In genomic region chr15:77500986-77501385, GRCh38 we compare ENCODE assay signal across 22 cellular contexts.
A peak's percentile ranks its signal among the peaks of the same experiment; 100 is the strongest.
DNase-seq lines count a peak whose midpoint lies in the region; ATAC-seq, FAIRE-seq and TF ChIP-seq lines count a peak whose summit lies in the region.
"Had no signal": no experiment of that assay in that cellular context is flagged by ENCODE, and none has a peak within 500 bp of the region (broad histone marks: within the 10 kb centered on the region; RNA-seq: fewer than 3 reads in every experiment).

No MANE protein-coding gene starts in this region.

- no peaks in the 10 kb centered on the region for H4K20me1 ChIP-seq in IMR-90 (ENCODE audit: insufficient read depth, low read length)
- H4K20me1 ChIP-seq: BLaER1 had no signal

- no peak overlapping the region for H3K14ac ChIP-seq in IMR-90 (replicated peaks; ENCODE audit: low read depth, low read length)

- H3K56ac ChIP-seq in IMR-90 (ENCODE audit: extremely low read depth, insufficient read depth, low read length): no peak overlapping the region

- no peak overlapping the region; the same call in 2 of the 3 replicates for H2BK15ac ChIP-seq in IMR-90 (ENCODE audit: low read depth, low read length)

- H4K5ac ChIP-seq in IMR-90 (ENCODE audit: low read depth, low read length): no peak overlapping the region

- no peaks in the 10 kb centered on the region for H3K27me3 ChIP-seq in IMR-90 (ENCODE audit: control insufficient read depth, insufficient read depth, low read length)
- no peaks in the 10 kb centered on the region for H3K27me3 ChIP-seq in adipocyte (replicated peaks; ENCODE audit: control insufficient read depth, insufficient read depth, low read length)
- H3K27me3 ChIP-seq: BLaER1 had no signal

- intact Hi-C loops in IMR-90 (cut with micrococcal nuclease): no loop called here

- no peaks in the 10 kb centered on the region for H3K9me3 ChIP-seq in IMR-90 (ENCODE audit: control insufficient read depth, insufficient read depth, low read length)
- no peaks in the 10 kb centered on the region for H3K9me3 ChIP-seq in adipocyte (ENCODE audit: control insufficient read depth, low read length)
- H3K9me3 ChIP-seq: BLaER1 had no signal

- no peak for TF ChIP-seq POLR2A in IMR-90 (IDR thresholded peaks at IDR 0.05; ENCODE audit: low read depth, low read length)

- H3K4me1 ChIP-seq in IMR-90 (ENCODE audit: control insufficient read depth, insufficient read depth, low read length): peaks cover 21% of the 10 kb centered on the region
- H3K4me1 ChIP-seq in adipocyte (ENCODE audit: control insufficient read depth, insufficient read depth, low read length): peaks cover 39% of the 10 kb centered on the region

- FAIRE-seq in D721Med (lab: Jason Lieb, UNC): no peak

- in situ Hi-C loops in IMR-90 (cut with MboI; ENCODE audit: low sequenced_read_pairs): no loop called here

- no peak overlapping the region for H3K4ac ChIP-seq in IMR-90 (ENCODE audit: low read depth, low read length)

- no peak overlapping the region for H2AK9ac ChIP-seq in IMR-90 (replicated peaks; ENCODE audit: low read depth, low read length, poor library complexity)

- peak overlapping the region; percentile 5; the same call in 1 of the 2 replicates for H2AK5ac ChIP-seq in IMR-90 (ENCODE audit: low read depth, low read length)

- H3K79me1 ChIP-seq in IMR-90 (ENCODE audit: low read depth in 1 of 2, low read length in 2 of 2): peaks cover 0 to 6% of the 10 kb centered on the region in 2 experiments; a peak in 2 of 4 replicates

- H3K36me3 ChIP-seq in IMR-90 (ENCODE audit: control insufficient read depth, insufficient read depth, low read length) (no peaks in the 10 kb centered on the region), adipocyte (ENCODE audit: control insufficient read depth, insufficient read depth, low read length, severe bottlenecking) (no peaks in the 10 kb centered on the region)
- H3K36me3 ChIP-seq: BLaER1 had no signal

- H2AFZ ChIP-seq in IMR-90 (replicated peaks; ENCODE audit: low read length, poor library complexity): no peak overlapping the region

- H3K27ac ChIP-seq in IMR-90 (ENCODE audit: insufficient read depth, low read length): no peak overlapping the region
- peak overlapping the region; percentile 45 for H3K27ac ChIP-seq in epithelial cell of prostate
- H3K27ac ChIP-seq: BLaER1 had no signal

- peak; percentile 2; the same call in 1 of the 2 replicates for ATAC-seq in IMR-90 (ENCODE audit: low read depth)
- ATAC-seq in GM21528 (IDR thresholded peaks at IDR 0.05; ENCODE audit: low FRiP score, unreplicated experiment): no peak
- ATAC-seq: HCT116; stimulated activated memory B cell treated with anti-CD40 and anti-IgM and Interleukin-4, amounts not matched to agents 10 μg/mL and 1 μg/mL and 100 μg/mL, for 72 hours had no signal

- no peak overlapping the region for H3K4me2 ChIP-seq in IMR-90 (ENCODE audit: low read depth, low read length)
- H3K4me2 ChIP-seq: BLaER1 had no signal

- BruUV-seq in IMR-90 (replicated peaks; lab: Mats Ljungman, UMichigan): no TSS peak

- no CpG with 5 or more reads among the region's 2 CpGs for WGBS in IMR-90 (ENCODE audit: extremely low coverage in 2 of 2, insufficient read length in 1 of 2), 2 experiments

- no peak overlapping the region for H3K4me3 ChIP-seq in IMR-90 (ENCODE audit: insufficient read depth, low read depth, low read length)
- H3K4me3 ChIP-seq in adipocyte (ENCODE audit: low read length): no peak overlapping the region
- no peak overlapping the region for H3K4me3 ChIP-seq in skeletal muscle cell (ENCODE audit: low read depth, low read length)
- H3K4me3 ChIP-seq: BLaER1 had no signal

- dilution Hi-C loops in IMR-90 (cut with HindIII; ENCODE audit: low sequenced_read_pairs, unreplicated experiment): no loop called here

- TF ChIP-seq CTCF in IMR-90 (conservative IDR thresholded peaks at IDR 0.05; ENCODE audit: low read depth, low read length) (no peak), D721Med (IDR thresholded peaks at IDR 0.05; ENCODE audit: insufficient read depth, missing control alignments) (no peak)

- peaks cover 5% of the 10 kb centered on the region; the same call in 1 of the 2 replicates for H3K9me1 ChIP-seq in IMR-90 (ENCODE audit: insufficient read depth, low read length)

- H2BK120ac ChIP-seq in IMR-90 (ENCODE audit: low read depth, low read length): no peak overlapping the region

- H2BK5ac ChIP-seq in IMR-90 (ENCODE audit: low read depth, low read length, poor library complexity, severe bottlenecking): no peak overlapping the region

- no peak overlapping the region for H2BK20ac ChIP-seq in IMR-90 (ENCODE audit: low read depth, low read length)

- POLR2A ChIA-PET in IMR-90 (lab: Charles Lee; ENCODE audit: unreplicated experiment): interaction anchor here (0.6 kb wide), 1 partner anchor 362 kb away, joined by 4 read pairs; no protein-coding TSS in a partner anchor

- no peak overlapping the region for H4K8ac ChIP-seq in IMR-90 (ENCODE audit: low read depth in 2 of 2, low read length in 2 of 2)

- CTCF ChIA-PET in IMR-90 (lab: Yijun Ruan, JAX): no interaction called here

- TF ChIP-seq RAD21 in IMR-90 (IDR thresholded peaks at IDR 0.05; ENCODE audit: low read length): no peak

- no peak overlapping the region for H4K91ac ChIP-seq in IMR-90 (ENCODE audit: insufficient read depth, low read depth, low read length)

- H3K18ac ChIP-seq in IMR-90 (ENCODE audit: low read depth, low read length): no peak overlapping the region

- DNase-seq in IMR-90 (peak; percentile 77), adipocyte (ENCODE audit: low read depth) (peak; percentile 45), epithelial cell of prostate (ENCODE audit: low read depth, low spot score) (no peak), skeletal muscle cell (ENCODE audit: low read depth) (peak; percentile 83), GM19238 (ENCODE audit: insufficient read length, low spot score) (no peak), D721Med (ENCODE audit: insufficient read length, low spot score) (no peak)
- DNase-seq: activated CD4-positive, CD25-positive, alpha-beta regulatory T cell treated with anti-CD3 and anti-CD28 coated beads, Interleukin-2, amount 50 U/mL, for 72 hours; activated effector memory CD4-positive, alpha-beta T cell treated with anti-CD3 and anti-CD28 coated beads, Interleukin-2, amount 50 U/mL, for 16 hours; aorta; cortex of kidney; erythroblast; hippocampal formation; Karpas-422; NCI-H1417; NCI-H345; NK-92 treated with Interleukin-12 subunit alpha and Interleukin-12 subunit beta, amount 100 ng/mL, for 24 hours; SHP77 treated with DMSO at 0.1 percent for 48 hours; T-helper 9 cell had no signal

- H3K9ac ChIP-seq in IMR-90 (ENCODE audit: low read depth, low read length): no peak overlapping the region
- no peak overlapping the region for H3K9ac ChIP-seq in adipocyte (ENCODE audit: low read length)
- H3K9ac ChIP-seq: BLaER1 had no signal

- H3K23ac ChIP-seq in IMR-90 (ENCODE audit: low read depth, low read length): 0 out of 2 replicates have a peak overlapping the region, but pooled peaks have one; percentile 2

TF ChIP-seq in IMR-90, 13 proteins besides CTCF, POLR2A, EP300 and RAD21:
- TF ChIP-seq CEBPB (IDR thresholded peaks at IDR 0.05; ENCODE audit: low read depth, low read length) (peak; percentile 60; the same call in 1 of the 2 replicates), FOS (IDR thresholded peaks at IDR 0.05; ENCODE audit: low read depth, low read length) (no peak)

Comparison
In these comparisons a context has a peak if more than half of its experiments do, and no peak if none do; other contexts are left out.
1. DNase-seq: peak in IMR-90 (single experiment), adipocyte (single experiment) and skeletal muscle cell (single experiment); none in epithelial cell of prostate (single experiment), GM19238 (single experiment) and D721Med (single experiment).